ENCODE assay signal across 29 cellular contexts in genomic region chr15:73777741-73778140, GRCh38. TPM values are rescaled to one million over a fixed set of nuclear protein-coding genes. Genes with fewer than 3 reads are reported as not detected.
"Had no signal": no experiment of that assay in that cellular context is flagged by ENCODE, and none has a peak within 500 bp of the region (broad histone marks: within the 10 kb centered on the region; RNA-seq: fewer than 3 reads in every experiment).

No MANE protein-coding gene starts in this region.

- H3K4me1 Mint-ChIP-seq: activated naive CD8-positive, alpha-beta T cell treated with anti-CD3 and anti-CD28 coated beads for 36 hours; memory B cell; naive thymus-derived CD8-positive, alpha-beta T cell; stimulated activated memory B cell treated with anti-CD40 and anti-IgM and Interleukin-4, amounts not matched to agents 10 μg/mL and 1 μg/mL and 100 μg/mL, for 72 hours; stimulated activated naive CD8-positive, alpha-beta T cell treated with anti-CD3 and anti-CD28 coated beads, Interleukin-15, amount 100 ng/mL, for 72 hours had no signal

- H3K36me3 ChIP-seq: adrenal gland, gastroesophageal sphincter, ovary, thyroid gland, WERI-Rb-1 had no signal

- H3K27ac Mint-ChIP-seq: activated naive CD4-positive, alpha-beta T cell treated with anti-CD3 and anti-CD28 coated beads for 36 hours; activated naive CD8-positive, alpha-beta T cell treated with anti-CD3 and anti-CD28 coated beads for 36 hours; effector memory CD8-positive, alpha-beta T cell; memory B cell; stimulated activated memory B cell treated with anti-CD40 and anti-IgM and Interleukin-4, amounts not matched to agents 10 μg/mL and 1 μg/mL and 100 μg/mL, for 72 hours; stimulated activated naive CD8-positive, alpha-beta T cell treated with anti-CD3 and anti-CD28 coated beads, Interleukin-15, amount 100 ng/mL, for 72 hours had no signal

- ATAC-seq: activated CD4-positive, CD25-positive, alpha-beta regulatory T cell treated with anti-CD3 and anti-CD28 coated beads, Interleukin-2, amount 50 U/mL, for 24 hours; body of pancreas; effector memory CD8-positive, alpha-beta T cell; gastroesophageal sphincter; naive thymus-derived CD8-positive, alpha-beta T cell; psoas muscle; stimulated activated memory B cell treated with anti-CD40 and anti-IgM and Interleukin-4, amounts not matched to agents 10 μg/mL and 1 μg/mL and 100 μg/mL, for 72 hours; stimulated activated naive CD8-positive, alpha-beta T cell treated with anti-CD3 and anti-CD28 coated beads, Interleukin-15, amount 100 ng/mL, for 72 hours had no signal

- H3K9me3 Mint-ChIP-seq: activated naive CD4-positive, alpha-beta T cell treated with anti-CD3 and anti-CD28 coated beads for 36 hours; activated naive CD8-positive, alpha-beta T cell treated with anti-CD3 and anti-CD28 coated beads for 36 hours; effector memory CD8-positive, alpha-beta T cell; memory B cell; naive thymus-derived CD8-positive, alpha-beta T cell; stimulated activated memory B cell treated with anti-CD40 and anti-IgM and Interleukin-4, amounts not matched to agents 10 μg/mL and 1 μg/mL and 100 μg/mL, for 72 hours; stimulated activated naive CD8-positive, alpha-beta T cell treated with anti-CD3 and anti-CD28 coated beads, Interleukin-15, amount 100 ng/mL, for 72 hours had no signal

- H3K4me3 Mint-ChIP-seq: activated naive CD4-positive, alpha-beta T cell treated with anti-CD3 and anti-CD28 coated beads for 36 hours; activated naive CD8-positive, alpha-beta T cell treated with anti-CD3 and anti-CD28 coated beads for 36 hours; effector memory CD8-positive, alpha-beta T cell; memory B cell; naive thymus-derived CD8-positive, alpha-beta T cell; stimulated activated memory B cell treated with anti-CD40 and anti-IgM and Interleukin-4, amounts not matched to agents 10 μg/mL and 1 μg/mL and 100 μg/mL, for 72 hours; stimulated activated naive CD8-positive, alpha-beta T cell treated with anti-CD3 and anti-CD28 coated beads, Interleukin-15, amount 100 ng/mL, for 72 hours had no signal

- H3K27me3 ChIP-seq: adrenal gland, body of pancreas, gastroesophageal sphincter, hepatocyte, ovary, thyroid gland had no signal

- H3K27ac ChIP-seq: adrenal gland, body of pancreas, gastroesophageal sphincter, hepatocyte, ovary, psoas muscle, thyroid gland, WERI-Rb-1 had no signal

- DNase-seq: activated CD4-positive, alpha-beta T cell treated with anti-CD3 and anti-CD28 coated beads for 48 hours; activated CD4-positive, alpha-beta T cell treated with anti-CD3 and anti-CD28 coated beads, Interleukin-2, amount 50 U/mL, for 48 hours; activated CD8-positive, alpha-beta memory T cell treated with anti-CD3 and anti-CD28 coated beads for 24 hours; activated effector memory CD4-positive, alpha-beta T cell treated with Interleukin-2 at 50 U/mL for 16 hours; activated naive CD4-positive, alpha-beta T cell treated with anti-CD3 and anti-CD28 coated beads for 36 hours; activated naive CD8-positive, alpha-beta T cell treated with anti-CD3 and anti-CD28 coated beads for 36 hours; adrenal gland; aorta; body of pancreas; cortex of kidney; effector memory CD8-positive, alpha-beta T cell; islet precursor cell; ovary; psoas muscle; stimulated activated CD4-positive, alpha-beta T cell treated with anti-CD3 and anti-CD28 coated beads, Interleukin-1b, Interleukin-23, amount 100 ng/mL, for 48 hours; stimulated activated CD4-positive, alpha-beta T cell treated with anti-CD3 and anti-CD28 coated beads, Interleukin-4, amount 100 ng/mL, for 4 hours; stimulated activated CD8-positive, alpha-beta memory T cell treated with anti-CD3 and anti-CD28 coated beads, Interleukin-4, amount 100 ng/mL, for 48 hours; stimulated activated naive CD8-positive, alpha-beta T cell treated with anti-CD3 and anti-CD28 coated beads, Interleukin-15, amount 100 ng/mL, for 72 hours; substantia nigra; thyroid gland; WERI-Rb-1 had no signal

- H3K9me3 ChIP-seq: adrenal gland, body of pancreas, gastroesophageal sphincter, ovary, psoas muscle, thyroid gland had no signal

- H3K36me3 Mint-ChIP-seq: activated naive CD8-positive, alpha-beta T cell treated with anti-CD3 and anti-CD28 coated beads for 36 hours; memory B cell; naive thymus-derived CD8-positive, alpha-beta T cell; stimulated activated memory B cell treated with anti-CD40 and anti-IgM and Interleukin-4, amounts not matched to agents 10 μg/mL and 1 μg/mL and 100 μg/mL, for 72 hours had no signal

- H3K27me3 Mint-ChIP-seq: activated naive CD8-positive, alpha-beta T cell treated with anti-CD3 and anti-CD28 coated beads for 36 hours had no signal

- H3K4me3 ChIP-seq: adrenal gland, body of pancreas, gastroesophageal sphincter, hepatocyte, ovary, psoas muscle, smooth muscle cell, thyroid gland had no signal

- H3K4me1 ChIP-seq: adrenal gland, body of pancreas had no signal

RNA-seq across cellular contexts. Expression of gene INSYN1, which starts 24.6 kb away (rescaled TPM):
- total RNA-seq: activated naive CD4-positive, alpha-beta T cell treated with anti-CD3 and anti-CD28 coated beads for 36 hours; activated naive CD8-positive, alpha-beta T cell treated with anti-CD3 and anti-CD28 coated beads for 36 hours; naive thymus-derived CD8-positive, alpha-beta T cell; T-helper 1 cell treated with Interleukin-12 subunit alpha and Interleukin-12 subunit beta and Interleukin-4 antibody, amounts not matched to agents 30 ng/mL and 1 ng/mL, for 36 hours had no signal
